In the genomic region with DNA sequence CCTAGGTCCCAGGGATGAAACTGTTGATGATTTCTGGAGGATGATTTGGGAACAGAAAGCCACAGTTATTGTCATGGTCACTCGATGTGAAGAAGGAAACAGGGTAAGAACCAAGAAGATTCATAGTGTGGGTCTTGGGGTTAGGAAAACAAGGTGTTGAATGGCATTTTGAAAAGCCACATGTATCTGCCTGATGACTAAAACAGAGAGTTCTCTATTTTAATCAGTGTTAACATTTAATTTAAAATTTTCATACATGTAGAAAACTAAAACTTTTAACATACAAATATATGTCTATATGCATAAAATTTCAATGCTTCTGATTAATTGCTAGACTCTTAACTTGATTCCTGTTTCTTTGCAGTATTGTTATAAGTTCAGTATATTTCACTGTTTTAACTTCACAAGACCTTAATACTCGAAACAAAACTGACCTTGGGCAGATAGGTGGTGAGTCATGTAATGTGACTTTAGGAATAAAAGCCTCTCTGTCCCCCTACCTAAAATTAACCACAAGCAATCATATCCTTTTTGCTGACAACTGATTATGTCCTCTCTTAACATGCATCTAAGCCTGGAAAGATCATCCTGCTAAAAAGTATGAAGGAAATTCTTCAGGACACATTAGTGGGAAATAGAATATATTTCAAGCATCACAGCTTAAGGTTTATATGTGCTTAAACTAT, we compare ENCODE assay signal across 10 cellular contexts.
DNase-seq lines count a peak whose midpoint lies in the region; ATAC-seq and TF ChIP-seq lines count a peak whose summit lies in the region.
"Had no signal": no experiment of that assay in that cellular context is flagged by ENCODE, and none has a peak within 500 bp of the region (broad histone marks: within the 10 kb centered on the region; RNA-seq: fewer than 3 reads in every experiment).

No MANE protein-coding gene starts in this region.

- H3K4me3 Mint-ChIP-seq in activated T-helper 1 cell treated with anti-CD3 and anti-CD28 coated beads, Interleukin-12 subunit alpha, Interleukin-12 subunit beta, Interleukin-2, Interleukin-4 antibody, amounts not matched to agents 30 ng/mL and 10 ng/mL and 1 ng/mL, durations not matched to agents 14 hours and 24 hours and 36 hours: no peak overlapping the region

- H3K27me3 ChIP-seq in brain microvascular endothelial cell (replicated peaks): no peaks in the 10 kb centered on the region
- H3K27me3 ChIP-seq in left lung: no peaks in the 10 kb centered on the region
- no peaks in the 10 kb centered on the region for H3K27me3 ChIP-seq in esophagus squamous epithelium
- H3K27me3 ChIP-seq: breast epithelium had no signal

- WGBS in esophagus squamous epithelium, 2 donors: 31 to 37% methylated on average over 2 of the region's 2 CpGs

- ATAC-seq in GM19452 (IDR thresholded peaks at IDR 0.05; ENCODE audit: unreplicated experiment) (peak; percentile 93), HG03097 (IDR thresholded peaks at IDR 0.05; ENCODE audit: low FRiP score, unreplicated experiment) (peak; percentile 82), left lung (no peak)

- no peak overlapping the region for H3K27ac ChIP-seq in brain microvascular endothelial cell
- H3K27ac ChIP-seq in left lung: no peak overlapping the region
- H3K27ac ChIP-seq in esophagus squamous epithelium: no peak overlapping the region
- H3K27ac ChIP-seq: breast epithelium, thoracic aorta had no signal

- H3K4me1 ChIP-seq in left lung: no peaks in the 10 kb centered on the region
- no peaks in the 10 kb centered on the region for H3K4me1 ChIP-seq in esophagus squamous epithelium
- H3K4me1 ChIP-seq: breast epithelium had no signal

- TF ChIP-seq POLR2A in esophagus squamous epithelium (IDR thresholded peaks at IDR 0.05): no peak

- H3K9me3 ChIP-seq in left lung: no peaks in the 10 kb centered on the region
- no peaks in the 10 kb centered on the region for H3K9me3 ChIP-seq in esophagus squamous epithelium
- H3K9me3 ChIP-seq: thoracic aorta had no signal

- peaks cover 79% of the 10 kb centered on the region for H3K4me1 Mint-ChIP-seq in activated T-helper 1 cell treated with anti-CD3 and anti-CD28 coated beads, Interleukin-12 subunit alpha, Interleukin-12 subunit beta, Interleukin-2, Interleukin-4 antibody, amounts not matched to agents 30 ng/mL and 10 ng/mL and 1 ng/mL, durations not matched to agents 14 hours and 24 hours and 36 hours (ENCODE audit: low read depth)

- intact Hi-C loops in activated T-helper 1 cell treated with anti-CD3 and anti-CD28 coated beads, Interleukin-12 subunit alpha, Interleukin-12 subunit beta, Interleukin-2, Interleukin-4 antibody, amounts not matched to agents 30 ng/mL and 10 ng/mL and 1 ng/mL, durations not matched to agents 14 hours and 24 hours and 36 hours (cut with micrococcal nuclease): loop anchor here (1.0 to 10.0 kb wide), 9 partner anchors 8 to 1420 kb away; a partner anchor contains a TSS
- intact Hi-C loops in left lung (cut with DNase I) (no loop called here), esophagus squamous epithelium (cut with DNase I) (no loop called here)

- H3K36me3 ChIP-seq in brain microvascular endothelial cell (replicated peaks): no peaks in the 10 kb centered on the region
- peaks cover 0 to 74% of the 10 kb centered on the region in 2 donors for H3K36me3 ChIP-seq in left lung
- H3K36me3 ChIP-seq in esophagus squamous epithelium: no peaks in the 10 kb centered on the region
- H3K36me3 ChIP-seq: breast epithelium, thoracic aorta had no signal

- peak overlapping the region; percentile 73 for H3K27ac Mint-ChIP-seq in activated T-helper 1 cell treated with anti-CD3 and anti-CD28 coated beads, Interleukin-12 subunit alpha, Interleukin-12 subunit beta, Interleukin-2, Interleukin-4 antibody, amounts not matched to agents 30 ng/mL and 10 ng/mL and 1 ng/mL, durations not matched to agents 14 hours and 24 hours and 36 hours

- H3K9me3 Mint-ChIP-seq in activated T-helper 1 cell treated with anti-CD3 and anti-CD28 coated beads, Interleukin-12 subunit alpha, Interleukin-12 subunit beta, Interleukin-2, Interleukin-4 antibody, amounts not matched to agents 30 ng/mL and 10 ng/mL and 1 ng/mL, durations not matched to agents 14 hours and 24 hours and 36 hours: peaks cover 17% of the 10 kb centered on the region

- H3K4me3 ChIP-seq in GM12865 (ENCODE audit: low read depth, low read length) (no peak overlapping the region), brain microvascular endothelial cell (ENCODE audit: low read depth, low read length) (no peak overlapping the region), left lung (no peak overlapping the region), esophagus squamous epithelium (no peak overlapping the region)
- H3K4me3 ChIP-seq: breast epithelium, thoracic aorta had no signal

- no peak for TF ChIP-seq CTCF in GM12865 (IDR thresholded peaks at IDR 0.05; ENCODE audit: insufficient read depth, low read depth, low read length, missing control alignments)
- TF ChIP-seq CTCF in brain microvascular endothelial cell (IDR thresholded peaks at IDR 0.05; ENCODE audit: low read depth, low read length, missing control alignments): no peak
- no peak for TF ChIP-seq CTCF in left lung (IDR thresholded peaks at IDR 0.05)
- no peak for TF ChIP-seq CTCF in esophagus squamous epithelium (IDR thresholded peaks at IDR 0.05)

- in situ Hi-C loops in brain microvascular endothelial cell (cut with HindIII; ENCODE audit: low pct_ligation_motif_present, low sequenced_read_pairs): no loop called here

- DNase-seq in GM12865 (ENCODE audit: low read depth) (peak; percentile 67), brain microvascular endothelial cell (no peak), left lung (no peak), GM03348 (ENCODE audit: low spot score) (no peak), esophagus squamous epithelium (lab: John Stamatoyannopoulos, UW) (no peak)
- DNase-seq in activated T-helper 1 cell treated with anti-CD3 and anti-CD28 coated beads, Interleukin-12 subunit alpha, Interleukin-12 subunit beta, Interleukin-2, Interleukin-4 antibody, amounts not matched to agents 30 ng/mL and 10 ng/mL and 1 ng/mL, durations not matched to agents 14 hours and 24 hours and 36 hours (ENCODE audit: low spot score): no peak

- peaks cover 72% of the 10 kb centered on the region for H3K36me3 Mint-ChIP-seq in activated T-helper 1 cell treated with anti-CD3 and anti-CD28 coated beads, Interleukin-12 subunit alpha, Interleukin-12 subunit beta, Interleukin-2, Interleukin-4 antibody, amounts not matched to agents 30 ng/mL and 10 ng/mL and 1 ng/mL, durations not matched to agents 14 hours and 24 hours and 36 hours (ENCODE audit: low read depth)

- H3K27me3 Mint-ChIP-seq in activated T-helper 1 cell treated with anti-CD3 and anti-CD28 coated beads, Interleukin-12 subunit alpha, Interleukin-12 subunit beta, Interleukin-2, Interleukin-4 antibody, amounts not matched to agents 30 ng/mL and 10 ng/mL and 1 ng/mL, durations not matched to agents 14 hours and 24 hours and 36 hours (ENCODE audit: insufficient read depth): no peaks in the 10 kb centered on the region
